In genomic region chr13:31263346-31263745, GRCh38 we compare ENCODE assay signal across 30 cellular contexts.
"Had no signal": no experiment of that assay in that cellular context is flagged by ENCODE, and none has a peak within 500 bp of the region (broad histone marks: within the 10 kb centered on the region; RNA-seq: fewer than 3 reads in every experiment).

No MANE protein-coding gene starts in this region.

- H3K4me3 Mint-ChIP-seq: activated B cell treated with CpG ODN at 0.5 μM for 24 hours; activated CD4-positive, alpha-beta memory T cell treated with anti-CD3 and anti-CD28 coated beads, Interleukin-2, amount 10 ng/mL, durations not matched to agents 7 days and 5 days; activated CD4-positive, alpha-beta T cell treated with anti-CD3 and anti-CD28 coated beads, Interleukin-2, amount 10 ng/mL, durations not matched to agents 7 days and 5 days; activated naive CD4-positive, alpha-beta T cell treated with anti-CD3 and anti-CD28 coated beads, Interleukin-2, amount 10 ng/mL, durations not matched to agents 7 days and 5 days; activated naive CD8-positive, alpha-beta T cell treated with anti-CD3 and anti-CD28 coated beads, Interleukin-2, amount 10 ng/mL, durations not matched to agents 7 days and 5 days; activated T-cell treated with anti-CD3 and anti-CD28 coated beads, Interleukin-2, amount 50 U/mL, for 24 hours; activated T-cell treated with anti-CD3 and anti-CD28 coated beads, Interleukin-2, amount 50 U/mL, for 72 hours; central memory CD8-positive, alpha-beta T cell; effector memory CD8-positive, alpha-beta T cell; T-cell; T-helper 17 cell; T-helper 2 cell treated with Interferon-gamma antibody and Interleukin-4, amounts not matched to agents 5 μg/mL and 100 μg/mL, for 36 hours had no signal

- H3K27me3 ChIP-seq: ascending aorta, brain microvascular endothelial cell, esophagus muscularis mucosa, foreskin keratinocyte, gastrocnemius medialis had no signal

- H3K27ac ChIP-seq: ascending aorta, brain microvascular endothelial cell, esophagus muscularis mucosa, foreskin keratinocyte, gastrocnemius medialis, WERI-Rb-1 had no signal

- ATAC-seq: activated CD4-positive, CD25-positive, alpha-beta regulatory T cell treated with anti-CD3 and anti-CD28 coated beads, Interleukin-2, amount 50 U/mL, for 24 hours; activated naive CD4-positive, alpha-beta T cell treated with anti-CD3 and anti-CD28 coated beads, Interleukin-2, amount 50 U/mL, for 72 hours; activated T-cell treated with anti-CD3 and anti-CD28 coated beads, Interleukin-2, amount 50 U/mL, for 72 hours; effector memory CD8-positive, alpha-beta T cell; foreskin keratinocyte; gastrocnemius medialis; T-cell; T-helper 17 cell had no signal

- H3K27me3 Mint-ChIP-seq: activated B cell treated with CpG ODN at 0.5 μM for 24 hours; activated CD4-positive, alpha-beta memory T cell treated with anti-CD3 and anti-CD28 coated beads, Interleukin-2, amount 10 ng/mL, durations not matched to agents 7 days and 5 days; activated CD4-positive, alpha-beta T cell treated with anti-CD3 and anti-CD28 coated beads, Interleukin-2, amount 10 ng/mL, durations not matched to agents 7 days and 5 days; activated naive CD4-positive, alpha-beta T cell treated with anti-CD3 and anti-CD28 coated beads, Interleukin-2, amount 10 ng/mL, durations not matched to agents 7 days and 5 days; activated naive CD8-positive, alpha-beta T cell treated with anti-CD3 and anti-CD28 coated beads, Interleukin-2, amount 10 ng/mL, durations not matched to agents 7 days and 5 days; activated T-cell treated with anti-CD3 and anti-CD28 coated beads, Interleukin-2, amount 50 U/mL, for 24 hours; central memory CD8-positive, alpha-beta T cell; effector memory CD8-positive, alpha-beta T cell; T-cell; T-helper 17 cell had no signal

- DNase-seq: activated B cell treated with CpG ODN at 0.5 μM for 24 hours; activated CD4-positive, alpha-beta memory T cell treated with anti-CD3 and anti-CD28 coated beads, Interleukin-2, amount 10 ng/mL, durations not matched to agents 7 days and 5 days; activated CD4-positive, alpha-beta T cell treated with anti-CD3 and anti-CD28 coated beads, Interleukin-2, amount 10 ng/mL, durations not matched to agents 7 days and 5 days; activated CD4-positive, alpha-beta T cell treated with anti-CD3 and anti-CD28 coated beads, Interleukin-2, amount 50 U/mL, for 4 hours; activated CD8-positive, alpha-beta memory T cell treated with anti-CD3 and anti-CD28 coated beads, Interleukin-2, amount 50 U/mL, for 48 hours; activated gamma-delta T cell; activated naive CD4-positive, alpha-beta T cell; activated naive CD4-positive, alpha-beta T cell treated with anti-CD3 and anti-CD28 coated beads, Interleukin-2, amount 10 ng/mL, durations not matched to agents 7 days and 5 days; activated naive CD8-positive, alpha-beta T cell treated with anti-CD3 and anti-CD28 coated beads, Interleukin-2, amount 10 ng/mL, durations not matched to agents 7 days and 5 days; activated T-cell treated with anti-CD3 and anti-CD28 coated beads for 4 hours; activated T-cell treated with anti-CD3 and anti-CD28 coated beads, Interleukin-2, amount 50 U/mL, for 24 hours; activated T-cell treated with anti-CD3 and anti-CD28 coated beads, Interleukin-2, amount 50 U/mL, for 72 hours; brain microvascular endothelial cell; cortex of kidney; effector CD4-positive, alpha-beta T cell; effector memory CD8-positive, alpha-beta T cell; erythroblast; foreskin keratinocyte; gastrocnemius medialis; SW 1271; T-cell; T-helper 17 cell; T1000; WERI-Rb-1 had no signal

- H3K36me3 Mint-ChIP-seq: activated naive CD4-positive, alpha-beta T cell treated with anti-CD3 and anti-CD28 coated beads, Interleukin-2, amount 10 ng/mL, durations not matched to agents 7 days and 5 days had no signal

- H3K9me3 ChIP-seq: gastrocnemius medialis had no signal

- H3K4me1 ChIP-seq: ascending aorta, foreskin keratinocyte, gastrocnemius medialis had no signal

- H3K36me3 ChIP-seq: brain microvascular endothelial cell, WERI-Rb-1 had no signal

- H3K4me1 Mint-ChIP-seq: activated B cell treated with CpG ODN at 0.5 μM for 24 hours; activated CD4-positive, alpha-beta memory T cell treated with anti-CD3 and anti-CD28 coated beads, Interleukin-2, amount 10 ng/mL, durations not matched to agents 7 days and 5 days; activated CD4-positive, alpha-beta T cell treated with anti-CD3 and anti-CD28 coated beads, Interleukin-2, amount 10 ng/mL, durations not matched to agents 7 days and 5 days; activated naive CD4-positive, alpha-beta T cell treated with anti-CD3 and anti-CD28 coated beads, Interleukin-2, amount 10 ng/mL, durations not matched to agents 7 days and 5 days; activated naive CD8-positive, alpha-beta T cell treated with anti-CD3 and anti-CD28 coated beads, Interleukin-2, amount 10 ng/mL, durations not matched to agents 7 days and 5 days; central memory CD8-positive, alpha-beta T cell; T-cell; T-helper 17 cell had no signal

- H3K27ac Mint-ChIP-seq: activated B cell treated with CpG ODN at 0.5 μM for 24 hours; activated CD4-positive, alpha-beta memory T cell treated with anti-CD3 and anti-CD28 coated beads, Interleukin-2, amount 10 ng/mL, durations not matched to agents 7 days and 5 days; activated CD4-positive, alpha-beta T cell treated with anti-CD3 and anti-CD28 coated beads, Interleukin-2, amount 10 ng/mL, durations not matched to agents 7 days and 5 days; activated naive CD4-positive, alpha-beta T cell treated with anti-CD3 and anti-CD28 coated beads, Interleukin-2, amount 10 ng/mL, durations not matched to agents 7 days and 5 days; activated naive CD8-positive, alpha-beta T cell treated with anti-CD3 and anti-CD28 coated beads, Interleukin-2, amount 10 ng/mL, durations not matched to agents 7 days and 5 days; activated T-cell treated with anti-CD3 and anti-CD28 coated beads, Interleukin-2, amount 50 U/mL, for 24 hours; activated T-cell treated with anti-CD3 and anti-CD28 coated beads, Interleukin-2, amount 50 U/mL, for 72 hours; effector memory CD8-positive, alpha-beta T cell; T-cell; T-helper 17 cell; T-helper 2 cell treated with Interferon-gamma antibody and Interleukin-4, amounts not matched to agents 5 μg/mL and 100 μg/mL, for 36 hours had no signal

- H3K4me3 ChIP-seq: ascending aorta, esophagus muscularis mucosa, gastrocnemius medialis had no signal

- H3K9me3 Mint-ChIP-seq: activated B cell treated with CpG ODN at 0.5 μM for 24 hours; activated CD4-positive, alpha-beta memory T cell treated with anti-CD3 and anti-CD28 coated beads, Interleukin-2, amount 10 ng/mL, durations not matched to agents 7 days and 5 days; activated naive CD4-positive, alpha-beta T cell treated with anti-CD3 and anti-CD28 coated beads, Interleukin-2, amount 10 ng/mL, durations not matched to agents 7 days and 5 days; activated naive CD4-positive, alpha-beta T cell treated with anti-CD3 and anti-CD28 coated beads, Interleukin-2, amount 50 U/mL, for 72 hours; activated naive CD8-positive, alpha-beta T cell treated with anti-CD3 and anti-CD28 coated beads, Interleukin-2, amount 10 ng/mL, durations not matched to agents 7 days and 5 days; activated T-cell treated with anti-CD3 and anti-CD28 coated beads, Interleukin-2, amount 50 U/mL, for 24 hours; activated T-cell treated with anti-CD3 and anti-CD28 coated beads, Interleukin-2, amount 50 U/mL, for 72 hours; central memory CD8-positive, alpha-beta T cell; effector memory CD8-positive, alpha-beta T cell; T-cell; T-helper 2 cell treated with Interferon-gamma antibody and Interleukin-4, amounts not matched to agents 5 μg/mL and 100 μg/mL, for 36 hours had no signal
